In the genomic region with DNA sequence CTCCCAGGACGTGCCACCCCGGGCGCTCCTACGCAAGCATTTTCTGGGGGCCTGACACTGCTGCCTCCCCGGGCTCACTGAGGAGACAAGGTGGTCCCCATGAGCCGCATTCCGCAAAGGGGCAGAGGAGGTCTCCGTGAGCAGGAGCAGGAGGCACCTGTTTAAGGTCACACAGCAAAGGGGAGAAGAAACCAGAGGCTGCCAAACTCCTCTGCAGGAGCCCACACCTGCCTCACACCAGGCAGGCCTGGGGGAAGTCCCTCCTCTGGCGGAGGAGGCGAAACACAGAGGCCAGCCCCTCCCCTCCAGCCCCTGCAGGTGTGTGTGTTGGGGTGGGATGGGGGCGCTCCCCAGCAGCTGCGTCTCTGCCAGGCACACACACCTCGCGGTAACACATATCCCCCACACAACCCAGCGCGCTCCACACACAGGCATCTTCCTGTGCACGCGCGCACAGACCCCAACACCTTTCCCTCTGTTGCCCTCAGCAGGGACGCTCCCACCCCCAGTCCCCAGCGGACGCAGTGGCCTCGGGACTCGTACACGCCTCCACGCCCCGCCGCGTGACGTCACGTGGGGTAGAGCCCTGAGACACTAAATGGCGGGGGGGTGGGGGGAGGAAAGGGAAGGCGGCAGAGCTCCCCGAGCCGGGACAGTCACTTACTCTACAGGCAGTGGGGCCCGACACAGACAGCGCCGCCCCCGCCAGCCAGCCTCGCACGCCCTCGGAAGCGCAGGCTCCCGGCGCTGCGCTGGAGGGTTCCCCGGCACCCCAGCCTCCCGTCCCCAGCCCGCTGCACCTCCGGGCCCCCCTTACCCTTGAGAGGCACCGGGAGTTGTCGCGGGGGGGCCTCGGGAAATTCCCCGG, we compare ENCODE assay signal across 8 cellular contexts. TPM values are rescaled to one million over a fixed set of nuclear protein-coding genes. Genes with fewer than 3 reads are reported as not detected.
DNase-seq lines count a peak whose midpoint lies in the region; ATAC-seq, FAIRE-seq and TF ChIP-seq lines count a peak whose summit lies in the region.

No MANE protein-coding gene starts in this region.

- H3K36me3 Mint-ChIP-seq in CD4-positive, CD25-positive, alpha-beta regulatory T cell: no peaks in the 10 kb centered on the region
- H3K36me3 Mint-ChIP-seq in activated B cell treated with CpG ODN at 0.5 μM for 24 hours (ENCODE audit: low read depth): peaks cover 4% of the 10 kb centered on the region

- no peaks in the 10 kb centered on the region for H3K9me3 Mint-ChIP-seq in CD4-positive, CD25-positive, alpha-beta regulatory T cell
- H3K9me3 Mint-ChIP-seq in activated B cell treated with CpG ODN at 0.5 μM for 24 hours: no peaks in the 10 kb centered on the region

- peak overlapping the region; percentile 92 for H3K27ac ChIP-seq in CD4-positive, CD25-positive, alpha-beta regulatory T cell (ENCODE audit: insufficient read depth, low read length, poor library complexity, severe bottlenecking)
- H3K27ac ChIP-seq in dorsolateral prefrontal cortex: no peak overlapping the region
- H3K27ac ChIP-seq in psoas muscle: no peak overlapping the region

- peak overlapping the region; percentile 55 for H3K4me3 ChIP-seq in CD4-positive, CD25-positive, alpha-beta regulatory T cell (ENCODE audit: low read depth, low read length)
- H3K4me3 ChIP-seq in dorsolateral prefrontal cortex (peak overlapping the region in 52 of 59 donors; percentile 1 to 61 (median 38)), psoas muscle (peak overlapping the region; percentile 26)

- WGBS in psoas muscle, 3 donors: 7 to 12% (median 10%) methylated on average over 35 to 55 of the region's 55 CpGs

- peak; percentile 76 to 90 (median 87) for DNase-seq in CD4-positive, CD25-positive, alpha-beta regulatory T cell
- DNase-seq in GM19239 (ENCODE audit: insufficient read length, low spot score) (peak; percentile 74), activated B cell treated with CpG ODN at 0.5 μM for 24 hours (peak; percentile 84), dorsolateral prefrontal cortex (peak in 1 of 10 donors; percentile 38), psoas muscle (peak; percentile 44 to 68), NOMO-1 treated with DMSO at 0.1 percent for 48 hours (lab: John Stamatoyannopoulos, UW; ENCODE audit: unreplicated experiment) (no peak)

- peak; percentile 76 to 80 for ATAC-seq in CD4-positive, CD25-positive, alpha-beta regulatory T cell (ENCODE audit: low read depth in 2 of 2)
- ATAC-seq in HG03342 (IDR thresholded peaks at IDR 0.05; ENCODE audit: unreplicated experiment): peak; percentile 58
- peak; percentile 77 for ATAC-seq in activated B cell treated with CpG ODN at 0.5 μM for 24 hours (ENCODE audit: low read depth)
- peak in 1 of 4 donors; percentile 12 for ATAC-seq in psoas muscle
- ATAC-seq in HG03039 (IDR thresholded peaks at IDR 0.05; ENCODE audit: unreplicated experiment): no peak

- H3K4me1 ChIP-seq in CD4-positive, CD25-positive, alpha-beta regulatory T cell (ENCODE audit: control insufficient read depth, insufficient read depth, low read length, poor library complexity, severe bottlenecking): peaks cover 61% of the 10 kb centered on the region
- H3K4me1 ChIP-seq in psoas muscle: peaks cover 5% of the 10 kb centered on the region

- POLR2A ChIA-PET in activated B cell treated with CpG ODN at 0.5 μM for 24 hours (lab: Charles Lee): interaction anchor here (0.6 to 20.0 kb wide), 13 partner anchors 8 to 508 kb away, joined by 3 to 969 read pairs (median 4); a partner anchor contains a TSS

- intact Hi-C loops in activated B cell treated with CpG ODN at 0.5 μM for 24 hours (cut with micrococcal nuclease) (loop anchor here (1.0 to 5.0 kb wide), 6 partner anchors 12 to 663 kb away; a partner anchor contains a TSS), dorsolateral prefrontal cortex (cut with DNase I) (loop anchor here in 1 of 2 donors (5.0 to 10.0 kb wide), 2 partner anchors 112 to 275 kb away; a partner anchor contains a TSS), psoas muscle (cut with DNase I) (no loop called here)

- peak overlapping the region; percentile 95 to 99 (median 98) for H3K27ac Mint-ChIP-seq in CD4-positive, CD25-positive, alpha-beta regulatory T cell
- H3K27ac Mint-ChIP-seq in activated B cell treated with CpG ODN at 0.5 μM for 24 hours: peak overlapping the region; percentile 92

- TF ChIP-seq CTCF in activated B cell treated with CpG ODN at 0.5 μM for 24 hours (IDR thresholded peaks at IDR 0.05) (no peak), dorsolateral prefrontal cortex (IDR thresholded peaks at IDR 0.05 in 54 of 56, conservative IDR thresholded peaks at IDR 0.05 in 2 of 56; ENCODE audit: low read depth in 1 of 56, partially characterized antibody in 56 of 56) (no peak), psoas muscle (IDR thresholded peaks at IDR 0.05) (no peak)

- no peaks in the 10 kb centered on the region for H3K36me3 ChIP-seq in CD4-positive, CD25-positive, alpha-beta regulatory T cell (ENCODE audit: control insufficient read depth, insufficient read depth, low read length)
- H3K36me3 ChIP-seq in psoas muscle (ENCODE audit: insufficient read depth in 1 of 2, low read depth in 1 of 2): no peaks in the 10 kb centered on the region

- peaks cover 5% of the 10 kb centered on the region for H3K27me3 Mint-ChIP-seq in CD4-positive, CD25-positive, alpha-beta regulatory T cell
- H3K27me3 Mint-ChIP-seq in activated B cell treated with CpG ODN at 0.5 μM for 24 hours: peaks cover 3% of the 10 kb centered on the region

- H3K9me3 ChIP-seq in CD4-positive, CD25-positive, alpha-beta regulatory T cell (ENCODE audit: control insufficient read depth in 2 of 2, low read length in 2 of 2): no peaks in the 10 kb centered on the region
- no peaks in the 10 kb centered on the region for H3K9me3 ChIP-seq in psoas muscle

- CTCF ChIA-PET in activated B cell treated with CpG ODN at 0.5 μM for 24 hours (lab: Charles Lee): interaction anchor here (2.3 to 21.7 kb wide), 2 partner anchors 19 to 100 kb away, joined by 5 to 1062 read pairs; no protein-coding TSS in a partner anchor

- peak overlapping the region; percentile 91 to 96 (median 92) for H3K4me3 Mint-ChIP-seq in CD4-positive, CD25-positive, alpha-beta regulatory T cell
- peak overlapping the region; percentile 90 for H3K4me3 Mint-ChIP-seq in activated B cell treated with CpG ODN at 0.5 μM for 24 hours

- peaks cover 3% of the 10 kb centered on the region for H3K27me3 ChIP-seq in CD4-positive, CD25-positive, alpha-beta regulatory T cell (ENCODE audit: control insufficient read depth, insufficient read depth, low read length)
- H3K27me3 ChIP-seq in dorsolateral prefrontal cortex (peaks cover 0 to 75% (median 42%) of the 10 kb centered on the region in 45 donors), psoas muscle (ENCODE audit: insufficient read depth in 3 of 3, low read length in 2 of 3) (peaks cover 0 to 75% (median 19%) of the 10 kb centered on the region in 3 donors)

- H3K4me1 Mint-ChIP-seq in CD4-positive, CD25-positive, alpha-beta regulatory T cell: peaks cover 4 to 63% (median 35%) of the 10 kb centered on the region in 4 donors
- H3K4me1 Mint-ChIP-seq in activated B cell treated with CpG ODN at 0.5 μM for 24 hours: peaks cover 65% of the 10 kb centered on the region

- peak; percentile 92 for FAIRE-seq in GM19239 (lab: Jason Lieb, UNC)

RNA-seq across cellular contexts. Expression of a gene that starts 0.5 kb away (rescaled TPM):
- total RNA-seq in CD4-positive, CD25-positive, alpha-beta regulatory T cell: 10.8 TPM
- polyA plus RNA-seq in CD4-positive, CD25-positive, alpha-beta regulatory T cell: 10 to 100 TPM in 1 of 4 donors, 1 to 10 TPM in 3; 6.3 to 11.0 (median 8.8) TPM
- total RNA-seq in activated B cell treated with CpG ODN at 0.5 μM for 24 hours (26.9 and 31.8 TPM in 2 replicates), dorsolateral prefrontal cortex (1 to 10 TPM in 70 of 120 experiments, under 1 TPM in 49, not detected in 1; 0.25 to 3.3 (median 1.1) TPM), psoas muscle (not detected)
- polyA plus RNA-seq in psoas muscle: under 1 TPM in 2 of 3 donors, not detected in 1; 0.01 to 0.03 TPM

RNA-seq across cellular contexts. Expression of a gene that starts 20.5 kb away (rescaled TPM):
- not detected for total RNA-seq in CD4-positive, CD25-positive, alpha-beta regulatory T cell
- polyA plus RNA-seq in CD4-positive, CD25-positive, alpha-beta regulatory T cell: not detected
- total RNA-seq in activated B cell treated with CpG ODN at 0.5 μM for 24 hours: 0.83 and 0.89 TPM in 2 replicates
- 1 to 10 TPM in 58 of 120 experiments, under 1 TPM in 56, not detected in 6; 0.31 to 4.9 (median 1.0) TPM for total RNA-seq in dorsolateral prefrontal cortex
- 1 to 10 TPM in 1 of 4 donors, under 1 TPM in 3; 0.12 to 1.0 (median 0.48) TPM for total RNA-seq in psoas muscle
- polyA plus RNA-seq in psoas muscle: under 1 TPM; 0.05 to 0.20 (median 0.20) TPM

RNA-seq across cellular contexts. Expression of a gene that starts 48.5 kb away (rescaled TPM):
- not detected for total RNA-seq in CD4-positive, CD25-positive, alpha-beta regulatory T cell
- not detected for polyA plus RNA-seq in CD4-positive, CD25-positive, alpha-beta regulatory T cell
- total RNA-seq in activated B cell treated with CpG ODN at 0.5 μM for 24 hours: not detected in 2 replicates
- total RNA-seq in dorsolateral prefrontal cortex: under 1 TPM in 2 of 120 experiments, not detected in 118; 0.44 to 0.60 TPM
- 100 to 1,000 TPM in 1 of 4 donors, 10 to 100 TPM in 3; 22.0 to 187 (median 59.9) TPM for total RNA-seq in psoas muscle
- polyA plus RNA-seq in psoas muscle: 10 to 100 TPM in 2 of 3 donors, 1 to 10 TPM in 1; 9.2 to 60.2 (median 58.5) TPM

Comparison
In these comparisons a context has a peak if more than half of its experiments do, and no peak if none do; other contexts are left out.
1. RNA of a gene that starts 48.5 kb away (total RNA-seq): 22.0 to 187 TPM in psoas muscle; not detected in CD4-positive, CD25-positive, alpha-beta regulatory T cell (single experiment), not detected in activated B cell treated with CpG ODN at 0.5 μM for 24 hours and 0.44 to 0.60 TPM in dorsolateral prefrontal cortex; every median in the first group is over 10 times any median in the second.
2. Peak in every context shown above with its lines, with median percentiles within 50 percentile points of each other: H3K4me3 ChIP-seq.